In the genomic region with DNA sequence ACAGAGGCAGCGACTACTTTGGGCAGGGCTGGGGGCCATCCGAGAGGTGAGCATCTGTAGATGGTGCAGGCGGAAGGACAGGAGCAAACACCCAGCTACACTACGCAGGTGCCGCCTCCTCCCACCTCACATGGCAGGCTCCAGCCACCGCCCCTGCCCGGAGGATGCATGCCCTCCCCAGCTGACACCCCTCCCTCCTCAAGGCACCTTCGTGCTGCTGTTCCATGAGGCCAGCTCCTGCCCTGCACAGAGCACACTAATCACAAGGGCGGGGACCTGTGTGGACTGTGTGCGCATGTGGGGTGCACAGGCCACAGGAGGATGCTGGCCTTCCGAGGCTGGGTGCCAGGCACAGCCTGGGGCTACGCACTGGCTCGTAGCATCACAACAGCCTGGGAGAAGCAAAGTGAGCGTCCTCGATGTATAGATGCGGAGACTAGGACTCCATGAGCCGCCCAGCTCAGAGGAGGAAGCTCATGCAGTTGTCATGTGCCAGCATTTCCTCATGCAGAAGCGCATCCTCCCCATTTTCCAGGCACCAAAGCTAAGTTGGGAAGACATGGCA, we compare ENCODE assay signal across 27 cellular contexts.
"Had no signal": no experiment of that assay in that cellular context is flagged by ENCODE, and none has a peak within 500 bp of the region (broad histone marks: within the 10 kb centered on the region; RNA-seq: fewer than 3 reads in every experiment).

No MANE protein-coding gene starts in this region.

- ATAC-seq: esophagus mucosa, heart left ventricle, right cardiac atrium had no signal

- H3K27ac ChIP-seq: brain microvascular endothelial cell, heart left ventricle, spleen, tibial nerve, VCaP had no signal

- H3K4me3 ChIP-seq: heart left ventricle, spleen, tibial nerve had no signal

- H3K4me3 Mint-ChIP-seq: activated CD4-positive, alpha-beta memory T cell treated with anti-CD3 and anti-CD28 coated beads, Interleukin-2, amount 10 ng/mL, durations not matched to agents 7 days and 5 days; activated CD4-positive, alpha-beta T cell treated with anti-CD3 and anti-CD28 coated beads, Interleukin-2, amount 10 ng/mL, durations not matched to agents 24 days and 14 days; activated T-cell treated with anti-CD3 and anti-CD28 coated beads, Interleukin-2, amount 50 U/mL, for 24 hours; dendritic cell treated with granulocyte-macrophage colony-stimulating factor and Interleukin-4, amounts not matched to agents 40 ng/mL and 50 ng/mL, for 4 days; endodermal cell; immature natural killer cell; mesothelial cell of epicardium; naive B cell; nephron progenitor cell had no signal

- H3K36me3 Mint-ChIP-seq: mesothelial cell of epicardium, naive B cell had no signal

- H3K27ac Mint-ChIP-seq: activated CD4-positive, alpha-beta memory T cell treated with anti-CD3 and anti-CD28 coated beads, Interleukin-2, amount 10 ng/mL, durations not matched to agents 7 days and 5 days; activated CD4-positive, alpha-beta T cell treated with anti-CD3 and anti-CD28 coated beads, Interleukin-2, amount 10 ng/mL, durations not matched to agents 24 days and 14 days; activated T-cell treated with anti-CD3 and anti-CD28 coated beads, Interleukin-2, amount 50 U/mL, for 24 hours; dendritic cell treated with granulocyte-macrophage colony-stimulating factor and Interleukin-4, amounts not matched to agents 40 ng/mL and 50 ng/mL, for 4 days; endodermal cell; immature natural killer cell; mesothelial cell of epicardium; naive B cell; nephron progenitor cell had no signal

- H3K27me3 Mint-ChIP-seq: dendritic cell treated with granulocyte-macrophage colony-stimulating factor and Interleukin-4, amounts not matched to agents 40 ng/mL and 50 ng/mL, for 4 days; naive B cell had no signal

- FAIRE-seq: astrocyte had no signal

- DNase-seq: activated CD4-positive, alpha-beta memory T cell treated with anti-CD3 and anti-CD28 coated beads, Interleukin-2, amount 10 ng/mL, durations not matched to agents 7 days and 5 days; activated CD4-positive, alpha-beta T cell treated with anti-CD3 and anti-CD28 coated beads, Interleukin-2, amount 10 ng/mL, durations not matched to agents 24 days and 14 days; activated CD8-positive, alpha-beta memory T cell treated with anti-CD3 and anti-CD28 coated beads, Interleukin-2, amount 50 U/mL, for 48 hours; activated gamma-delta T cell treated with Interleukin-2 at 50 U/mL for 16 hours; activated naive CD4-positive, alpha-beta T cell treated with anti-CD3 and anti-CD28 coated beads, Interleukin-2, amount 50 U/mL, for 16 hours; activated T-cell treated with anti-CD3 and anti-CD28 coated beads, Interleukin-2, amount 50 U/mL, for 24 hours; amniotic stem cell; brain microvascular endothelial cell; caudate nucleus; endodermal cell; foreskin fibroblast; hypothalamus; immature natural killer cell; naive B cell; nephron progenitor cell; nucleus accumbens; spleen; stimulated activated naive CD4-positive, alpha-beta T cell treated with Interleukin-2 at 50 U/mL for 16 hours; T-helper 1 cell had no signal

- H3K27me3 ChIP-seq: brain microvascular endothelial cell, heart left ventricle, spleen, tibial nerve had no signal

- H3K9me3 ChIP-seq: heart left ventricle, spleen, tibial nerve had no signal
